Comparison of ENCODE assay signal across 33 cellular contexts in the genomic region with DNA sequence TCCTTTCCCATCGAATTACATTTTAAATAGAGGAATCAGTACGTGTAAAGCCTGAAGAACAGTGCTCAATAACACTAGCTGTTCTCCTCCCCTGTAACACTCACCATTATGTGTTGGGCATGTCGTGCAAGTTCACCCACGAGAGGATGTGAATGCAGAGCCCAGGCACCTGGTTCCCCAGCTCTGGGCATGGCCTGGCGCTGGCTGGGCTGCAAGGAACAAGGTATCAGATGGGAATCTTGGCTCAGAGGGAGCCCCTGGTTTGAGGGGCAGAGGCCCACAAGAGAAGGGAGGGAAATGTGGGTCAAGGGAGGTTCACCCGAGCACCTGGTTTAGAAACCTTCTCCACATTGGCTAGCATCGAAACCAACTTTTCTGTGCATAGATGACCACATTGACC.
"Had no signal": no experiment of that assay in that cellular context is flagged by ENCODE, and none has a peak within 500 bp of the region (broad histone marks: within the 10 kb centered on the region; RNA-seq: fewer than 3 reads in every experiment).

No MANE protein-coding gene starts in this region.

- H3K4me1 ChIP-seq: adrenal gland, ascending aorta, breast epithelium had no signal

- H3K27me3 ChIP-seq: adrenal gland, ascending aorta, body of pancreas, brain microvascular endothelial cell, cardiac muscle cell had no signal

- H3K27ac ChIP-seq: adrenal gland, ascending aorta, brain microvascular endothelial cell, breast epithelium, cardiac muscle cell had no signal

- H3K4me3 ChIP-seq: adrenal gland, ascending aorta, body of pancreas, breast epithelium, cardiac muscle cell had no signal

- H3K9me3 ChIP-seq: adrenal gland, ascending aorta, body of pancreas, breast epithelium had no signal

- FAIRE-seq: bronchial epithelial cell had no signal

- ATAC-seq: activated naive CD4-positive, alpha-beta T cell treated with anti-CD3 and anti-CD28 coated beads, Interleukin-2, amount 50 U/mL, for 72 hours; activated naive CD8-positive, alpha-beta T cell treated with anti-CD3 and anti-CD28 coated beads, Interleukin-2, amount 50 U/mL, for 24 hours; activated T-cell treated with anti-CD3 and anti-CD28 coated beads, Interleukin-2, amount 50 U/mL, for 4 hours; activated T-cell treated with anti-CD3 and anti-CD28 coated beads, Interleukin-2, amount 50 U/mL, for 72 hours; activated T-helper 17 cell treated with anti-CD3 and anti-CD28 coated beads, Interleukin-2, amount 50 U/mL, for 72 hours; body of pancreas had no signal

- DNase-seq: activated effector memory CD4-positive, alpha-beta T cell treated with anti-CD3 and anti-CD28 coated beads, Interleukin-2, amount 50 U/mL, for 16 hours; activated effector memory CD4-positive, alpha-beta T cell treated with Interleukin-2 at 50 U/mL for 16 hours; activated gamma-delta T cell; activated gamma-delta T cell treated with Interleukin-2 at 50 U/mL for 16 hours; activated naive CD4-positive, alpha-beta T cell; activated naive CD4-positive, alpha-beta T cell treated with anti-CD3 and anti-CD28 coated beads for 36 hours; activated naive CD4-positive, alpha-beta T cell treated with anti-CD3 and anti-CD28 coated beads, Interleukin-2, amount 10 ng/mL, durations not matched to agents 7 days and 5 days; activated naive CD4-positive, alpha-beta T cell treated with anti-CD3 and anti-CD28 coated beads, Interleukin-2, amount 50 U/mL, for 16 hours; activated naive CD4-positive, alpha-beta T cell treated with Interleukin-2 at 50 U/mL for 16 hours; activated naive CD8-positive, alpha-beta T cell treated with anti-CD3 and anti-CD28 coated beads for 36 hours; activated naive CD8-positive, alpha-beta T cell treated with anti-CD3 and anti-CD28 coated beads, Interleukin-2, amount 10 ng/mL, durations not matched to agents 7 days and 5 days; activated naive CD8-positive, alpha-beta T cell treated with anti-CD3 and anti-CD28 coated beads, Interleukin-2, amount 50 U/mL, for 24 hours; activated T-cell treated with anti-CD3 and anti-CD28 coated beads, Interleukin-2, amount 50 U/mL, for 1 hour; activated T-cell treated with anti-CD3 and anti-CD28 coated beads, Interleukin-2, amount 50 U/mL, for 24 hours; activated T-cell treated with anti-CD3 and anti-CD28 coated beads, Interleukin-2, amount 50 U/mL, for 4 hours; activated T-cell treated with anti-CD3 and anti-CD28 coated beads, Interleukin-2, amount 50 U/mL, for 48 hours; activated T-cell treated with anti-CD3 and anti-CD28 coated beads, Interleukin-2, amount 50 U/mL, for 72 hours; adrenal gland; amniotic stem cell; amygdala; anterior cingulate cortex; aorta; body of pancreas; brain microvascular endothelial cell; caudate nucleus; central memory CD4-positive, alpha-beta T cell; cerebellar nuclear complex had no signal

- H3K36me3 ChIP-seq: adrenal gland, ascending aorta, brain microvascular endothelial cell, breast epithelium, cardiac muscle cell had no signal
